12 cellular contexts compared by ENCODE assay signal in the genomic region with DNA sequence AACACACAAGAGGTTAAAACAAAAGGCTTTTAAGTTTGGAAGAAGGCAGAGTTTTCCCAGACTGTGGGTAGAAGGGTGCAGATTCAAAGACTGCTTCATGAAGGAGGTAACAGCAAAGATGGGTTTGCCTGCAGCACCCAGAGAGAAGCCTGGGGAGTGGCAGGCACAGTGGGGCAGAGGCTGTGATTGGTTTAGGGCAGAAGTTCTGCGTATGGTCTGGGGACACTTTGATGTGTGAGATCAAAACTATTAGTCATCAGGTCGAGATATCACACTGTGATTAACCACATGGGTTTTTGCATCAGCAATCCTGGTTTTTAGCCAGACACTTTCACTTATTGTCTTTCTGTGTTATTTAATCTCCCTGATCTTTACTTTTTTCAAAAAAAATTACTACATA.
DNase-seq lines count a peak whose midpoint lies in the region; ATAC-seq and TF ChIP-seq lines count a peak whose summit lies in the region.
"Had no signal": no experiment of that assay in that cellular context is flagged by ENCODE, and none has a peak within 500 bp of the region (broad histone marks: within the 10 kb centered on the region; RNA-seq: fewer than 3 reads in every experiment).

No MANE protein-coding gene starts in this region.

- no peaks in the 10 kb centered on the region for H4K20me1 ChIP-seq in MM.1S (ENCODE audit: insufficient read depth, low read length)
- H4K20me1 ChIP-seq in GM23248 (ENCODE audit: insufficient read depth): no peaks in the 10 kb centered on the region

- no peak for TF ChIP-seq POLR2A in stomach (IDR thresholded peaks at IDR 0.05)

- peaks cover 0 to 4% (median 0%) of the 10 kb centered on the region in 3 donors for H3K36me3 Mint-ChIP-seq in CD8-positive, alpha-beta memory T cell
- H3K36me3 Mint-ChIP-seq in activated T-cell treated with anti-CD3 and anti-CD28 coated beads, Interleukin-2, amount 50 U/mL, for 72 hours (ENCODE audit: insufficient read depth in 2 of 2): peaks cover 0 to 2% of the 10 kb centered on the region in 2 donors

- peak; percentile 100 for ATAC-seq in activated T-cell treated with anti-CD3 and anti-CD28 coated beads, Interleukin-2, amount 50 U/mL, for 72 hours (replicated peaks in 1 of 2)

- no peaks in the 10 kb centered on the region for H3K9me2 ChIP-seq in MM.1S (replicated peaks; ENCODE audit: insufficient read depth, low read length)
- no peaks in the 10 kb centered on the region for H3K9me2 ChIP-seq in GM23248 (ENCODE audit: insufficient read depth)

- H3K4me2 ChIP-seq in MM.1S (ENCODE audit: low read depth, low read length) (no peak overlapping the region), GM23248 (ENCODE audit: unreplicated experiment) (no peak overlapping the region)

- no peak overlapping the region for H3K4me3 ChIP-seq in CD8-positive, alpha-beta memory T cell (ENCODE audit: low read length)
- H3K4me3 ChIP-seq in MM.1S (ENCODE audit: low read length) (no peak overlapping the region), stomach (no peak overlapping the region), GM23248 (no peak overlapping the region)
- H3K4me3 ChIP-seq: prostate gland, thoracic aorta had no signal

- peaks cover 0 to 3% of the 10 kb centered on the region in 2 donors for H3K27me3 Mint-ChIP-seq in CD8-positive, alpha-beta memory T cell
- H3K27me3 Mint-ChIP-seq in activated T-cell treated with anti-CD3 and anti-CD28 coated beads, Interleukin-2, amount 50 U/mL, for 72 hours (ENCODE audit: low read depth): peaks cover 47% of the 10 kb centered on the region

- H3K4me3 Mint-ChIP-seq in CD8-positive, alpha-beta memory T cell: peak overlapping the region in 1 of 7 donors; percentile 24
- H3K4me3 Mint-ChIP-seq in activated T-cell treated with anti-CD3 and anti-CD28 coated beads, Interleukin-2, amount 50 U/mL, for 72 hours: no peak overlapping the region

- TF ChIP-seq CTCF in MM.1S (IDR thresholded peaks at IDR 0.05; ENCODE audit: low read length): no peak
- no peak for TF ChIP-seq CTCF in stomach (IDR thresholded peaks at IDR 0.05)

- peak; percentile 3 to 74 (median 21) for DNase-seq in CD8-positive, alpha-beta memory T cell
- DNase-seq in LHCN-M2 (ENCODE audit: low read depth): peak; percentile 4
- DNase-seq in activated T-cell treated with anti-CD3 and anti-CD28 coated beads, Interleukin-2, amount 50 U/mL, for 72 hours: peak; percentile 61 to 75
- DNase-seq in stimulated activated CD4-positive, alpha-beta T cell treated with anti-CD3 and anti-CD28 coated beads, Interleukin-12 subunit alpha, Interleukin-12 subunit beta, amount 100 ng/mL, for 4 hours: peak; percentile 12
- DNase-seq in MM.1S: no peak
- no peak for DNase-seq in stomach
- DNase-seq in SK-N-DZ (ENCODE audit: low spot score): no peak
- DNase-seq in GM23248: no peak
- DNase-seq: cerebellar nuclear complex, NCI-H774 had no signal

- no peak overlapping the region for H3K27ac ChIP-seq in CD8-positive, alpha-beta memory T cell (ENCODE audit: low read depth, low read length)
- H3K27ac ChIP-seq in MM.1S (ENCODE audit: low read length) (no peak overlapping the region), stomach (no peak overlapping the region), GM23248 (no peak overlapping the region)
- H3K27ac ChIP-seq: prostate gland, thoracic aorta had no signal

- no peak overlapping the region for H2AFZ ChIP-seq in MM.1S (ENCODE audit: low read length)
- no peak overlapping the region for H2AFZ ChIP-seq in GM23248

- no peaks in the 10 kb centered on the region for H3F3A ChIP-seq in MM.1S (ENCODE audit: insufficient read depth, low read length)
- no peaks in the 10 kb centered on the region for H3F3A ChIP-seq in GM23248 (ENCODE audit: insufficient read depth)

- H3K27me3 ChIP-seq in CD8-positive, alpha-beta memory T cell (ENCODE audit: insufficient read depth, low read length, poor library complexity, severe bottlenecking): no peaks in the 10 kb centered on the region
- H3K27me3 ChIP-seq in MM.1S (replicated peaks; ENCODE audit: insufficient read depth, low read length): no peaks in the 10 kb centered on the region
- H3K27me3 ChIP-seq in stomach: no peaks in the 10 kb centered on the region
- H3K27me3 ChIP-seq in GM23248 (replicated peaks; ENCODE audit: insufficient read depth): no peaks in the 10 kb centered on the region

- H3K9ac ChIP-seq in MM.1S (ENCODE audit: low read length) (no peak overlapping the region), GM23248 (no peak overlapping the region)

- CTCF ChIA-PET in CD8-positive, alpha-beta memory T cell (lab: Charles Lee): no interaction called here

- peaks cover 0 to 6% (median 2%) of the 10 kb centered on the region in 5 donors for H3K9me3 Mint-ChIP-seq in CD8-positive, alpha-beta memory T cell
- H3K9me3 Mint-ChIP-seq in activated T-cell treated with anti-CD3 and anti-CD28 coated beads, Interleukin-2, amount 50 U/mL, for 72 hours: peaks cover 0 to 2% of the 10 kb centered on the region in 2 donors

- H3K9me3 ChIP-seq in CD8-positive, alpha-beta memory T cell (ENCODE audit: low read length): no peaks in the 10 kb centered on the region
- no peaks in the 10 kb centered on the region for H3K9me3 ChIP-seq in MM.1S (replicated peaks; ENCODE audit: insufficient read depth, low read length)
- peaks cover 0 to 3% (median 0%) of the 10 kb centered on the region in 4 donors for H3K9me3 ChIP-seq in stomach
- no peaks in the 10 kb centered on the region for H3K9me3 ChIP-seq in GM23248 (ENCODE audit: low read depth)
- H3K9me3 ChIP-seq: prostate gland, thoracic aorta had no signal

- TF ChIP-seq EP300 in stomach (IDR thresholded peaks at IDR 0.05): no peak

- WGBS in stomach, 5 donors: 41 to 55% (median 50%) methylated on average over 2 of the region's 2 CpGs
- 16 to 27% methylated on average over 2 of the region's 2 CpGs for WGBS in GM23248 (ENCODE audit: low coverage in 1 of 2, low lambda C conversion rate in 2 of 2, missing lambda C conversion rate in 2 of 2), 2 experiments

- no peaks in the 10 kb centered on the region for H3K4me1 ChIP-seq in CD8-positive, alpha-beta memory T cell (ENCODE audit: insufficient read depth, low read length)
- H3K4me1 ChIP-seq in MM.1S (ENCODE audit: low read length): no peaks in the 10 kb centered on the region
- no peaks in the 10 kb centered on the region for H3K4me1 ChIP-seq in stomach
- H3K4me1 ChIP-seq in GM23248 (ENCODE audit: insufficient read depth): no peaks in the 10 kb centered on the region
- H3K4me1 ChIP-seq: prostate gland had no signal

- no peaks in the 10 kb centered on the region for H3K79me2 ChIP-seq in MM.1S (ENCODE audit: low read length)
- H3K79me2 ChIP-seq in GM23248 (ENCODE audit: insufficient read depth): no peaks in the 10 kb centered on the region

- no peaks in the 10 kb centered on the region for H3K36me3 ChIP-seq in CD8-positive, alpha-beta memory T cell (ENCODE audit: insufficient read depth, low read length)
- H3K36me3 ChIP-seq in MM.1S (replicated peaks; ENCODE audit: insufficient read depth, low read length) (no peaks in the 10 kb centered on the region), stomach (no peaks in the 10 kb centered on the region), GM23248 (ENCODE audit: low read depth) (no peaks in the 10 kb centered on the region)
- H3K36me3 ChIP-seq: prostate gland, thoracic aorta had no signal

- H3K4me1 Mint-ChIP-seq in CD8-positive, alpha-beta memory T cell: peaks cover 5 to 13% (median 12%) of the 10 kb centered on the region in 3 donors
- peaks cover 22% of the 10 kb centered on the region for H3K4me1 Mint-ChIP-seq in activated T-cell treated with anti-CD3 and anti-CD28 coated beads, Interleukin-2, amount 50 U/mL, for 72 hours (ENCODE audit: low read depth)

- peak overlapping the region in 6 of 8 donors; percentile 5 to 73 (median 28) for H3K27ac Mint-ChIP-seq in CD8-positive, alpha-beta memory T cell
- H3K27ac Mint-ChIP-seq in activated T-cell treated with anti-CD3 and anti-CD28 coated beads, Interleukin-2, amount 50 U/mL, for 72 hours: no peak overlapping the region

- intact Hi-C loops in stomach (cut with DNase I; ENCODE audit: low total_unique reads): no loop called here

- in situ Hi-C loops in GM23248 (cut with MboI): no loop called here

- POLR2A ChIA-PET in CD8-positive, alpha-beta memory T cell (lab: Charles Lee): no interaction called here

Comparison
In these comparisons a context has a peak if more than half of its experiments do, and no peak if none do; other contexts are left out.
1. DNase-seq: peak in CD8-positive, alpha-beta memory T cell (5 of 5), LHCN-M2 (single experiment), activated T-cell treated with anti-CD3 and anti-CD28 coated beads, Interleukin-2, amount 50 U/mL, for 72 hours (2 of 2) and stimulated activated CD4-positive, alpha-beta T cell treated with anti-CD3 and anti-CD28 coated beads, Interleukin-12 subunit alpha, Interleukin-12 subunit beta, amount 100 ng/mL, for 4 hours (single experiment); none in MM.1S (single experiment), stomach (single experiment), SK-N-DZ (single experiment) and GM23248 (single experiment).